In genomic region chr13:21463424-21463823, GRCh38 we compare ENCODE assay signal across 24 cellular contexts.
"Had no signal": no experiment of that assay in that cellular context is flagged by ENCODE, and none has a peak within 500 bp of the region (broad histone marks: within the 10 kb centered on the region; RNA-seq: fewer than 3 reads in every experiment).

No MANE protein-coding gene starts in this region.

- DNase-seq: activated CD4-positive, alpha-beta memory T cell treated with anti-CD3 and anti-CD28 coated beads, Interleukin-2, amount 10 ng/mL, durations not matched to agents 7 days and 5 days; activated CD4-positive, alpha-beta T cell treated with anti-CD3 and anti-CD28 coated beads for 36 hours; activated CD4-positive, alpha-beta T cell treated with anti-CD3 and anti-CD28 coated beads, Interleukin-2, amount 50 U/mL, for 1 hour; activated gamma-delta T cell; activated naive CD4-positive, alpha-beta T cell treated with anti-CD3 and anti-CD28 coated beads for 36 hours; activated T-cell treated with anti-CD3 and anti-CD28 coated beads for 4 hours; activated T-cell treated with anti-CD3 and anti-CD28 coated beads, Interleukin-2, amount 50 U/mL, for 48 hours; brain microvascular endothelial cell; MG63; MV-4-11; NCI-H1105; NCI-H1436; NCI-H1694 treated with DMSO at 0.1 percent for 48 hours; NCI-H2029 treated with DMSO at 0.1 percent for 48 hours; NCI-H446; NCI-H524; Peyer's patch; SHP77; T-cell; T-helper 2 cell; T1000 had no signal

- H3K9me3 ChIP-seq: MG63, Peyer's patch had no signal

- H3K27ac ChIP-seq: brain microvascular endothelial cell, Peyer's patch, SJSA1, VCaP had no signal

- H3K27me3 ChIP-seq: brain microvascular endothelial cell, MG63, Peyer's patch, SJSA1 had no signal

- H3K4me3 ChIP-seq: MG63, Peyer's patch, SJSA1 had no signal

- ATAC-seq: activated CD4-positive, alpha-beta T cell treated with anti-CD3 and anti-CD28 coated beads for 36 hours; activated T-helper 17 cell treated with anti-CD3 and anti-CD28 coated beads, Interleukin-2, amount 50 U/mL, for 72 hours; T-cell had no signal

- H3K36me3 ChIP-seq: brain microvascular endothelial cell, Peyer's patch had no signal
